ENCODE assay signal across 27 cellular contexts in the genomic region with DNA sequence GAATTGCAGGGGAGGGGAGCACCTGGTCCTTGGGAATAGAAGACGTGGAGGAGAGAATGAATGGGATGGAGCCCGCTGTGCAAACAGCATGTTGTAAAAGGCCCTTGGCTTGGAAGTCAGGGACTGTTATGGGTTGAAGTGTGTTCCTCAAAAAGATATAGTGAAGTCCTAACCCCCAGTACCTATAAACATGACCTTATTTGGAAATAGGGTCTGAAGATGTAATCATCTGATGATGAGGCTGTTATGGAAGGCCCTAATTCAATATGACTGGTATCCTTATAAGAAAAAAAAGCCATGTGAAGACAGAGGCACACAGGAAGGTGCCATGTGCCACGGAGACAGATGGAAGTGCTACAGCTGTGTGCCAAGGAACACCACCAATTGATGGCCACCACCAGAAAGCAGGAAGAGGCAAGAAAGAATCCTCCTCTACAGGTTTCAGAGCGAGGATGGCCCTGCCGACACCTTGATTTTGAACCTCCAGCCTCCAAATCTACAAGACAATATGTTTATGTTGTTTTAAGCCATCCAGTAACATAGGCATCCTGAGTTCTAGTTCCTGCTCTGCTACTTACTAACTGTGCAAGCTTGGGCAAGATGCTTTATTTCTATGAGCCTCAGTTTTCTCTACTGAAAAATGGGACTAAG. TPM values are rescaled to one million over a fixed set of nuclear protein-coding genes. Genes with fewer than 3 reads are reported as not detected.
"Had no signal": no experiment of that assay in that cellular context is flagged by ENCODE, and none has a peak within 500 bp of the region (broad histone marks: within the 10 kb centered on the region; RNA-seq: fewer than 3 reads in every experiment).

No MANE protein-coding gene starts in this region.

- H3K9me3 Mint-ChIP-seq: activated T-cell treated with anti-CD3 and anti-CD28 coated beads, Interleukin-2, amount 50 U/mL, for 72 hours; stimulated activated memory B cell treated with anti-CD40 and anti-IgM and Interleukin-4, amounts not matched to agents 10 μg/mL and 1 μg/mL and 100 μg/mL, for 72 hours had no signal

- H3K4me3 Mint-ChIP-seq: activated naive CD8-positive, alpha-beta T cell; activated T-cell treated with anti-CD3 and anti-CD28 coated beads, Interleukin-2, amount 50 U/mL, for 72 hours; mesothelial cell of epicardium; naive B cell; stimulated activated memory B cell treated with anti-CD40 and anti-IgM and Interleukin-4, amounts not matched to agents 10 μg/mL and 1 μg/mL and 100 μg/mL, for 72 hours had no signal

- H3K36me3 ChIP-seq: esophagus muscularis mucosa, heart right ventricle, pancreas, prostate gland, stomach, thyroid gland, upper lobe of left lung, vagina had no signal

- H3K27ac ChIP-seq: esophagus muscularis mucosa, foreskin keratinocyte, heart right ventricle, pancreas, prostate gland, stomach, thyroid gland, upper lobe of left lung, vagina had no signal

- H3K4me2 ChIP-seq: smooth muscle cell had no signal

- H3K4me1 Mint-ChIP-seq: naive B cell; stimulated activated memory B cell treated with anti-CD40 and anti-IgM and Interleukin-4, amounts not matched to agents 10 μg/mL and 1 μg/mL and 100 μg/mL, for 72 hours had no signal

- H3K27ac Mint-ChIP-seq: activated naive CD8-positive, alpha-beta T cell; activated T-cell treated with anti-CD3 and anti-CD28 coated beads, Interleukin-2, amount 50 U/mL, for 72 hours; mesothelial cell of epicardium; stimulated activated memory B cell treated with anti-CD40 and anti-IgM and Interleukin-4, amounts not matched to agents 10 μg/mL and 1 μg/mL and 100 μg/mL, for 72 hours had no signal

- ATAC-seq: activated T-cell treated with anti-CD3 and anti-CD28 coated beads, Interleukin-2, amount 50 U/mL, for 72 hours; foreskin keratinocyte; pancreas; stimulated activated memory B cell treated with anti-CD40 and anti-IgM and Interleukin-4, amounts not matched to agents 10 μg/mL and 1 μg/mL and 100 μg/mL, for 72 hours had no signal

- H3K4me1 ChIP-seq: foreskin keratinocyte, pancreas, prostate gland, upper lobe of left lung had no signal

- FAIRE-seq: colon, pancreas had no signal

- H3K36me3 Mint-ChIP-seq: activated naive CD8-positive, alpha-beta T cell; mesothelial cell of epicardium; naive B cell; stimulated activated memory B cell treated with anti-CD40 and anti-IgM and Interleukin-4, amounts not matched to agents 10 μg/mL and 1 μg/mL and 100 μg/mL, for 72 hours had no signal

- H3K27me3 ChIP-seq: esophagus muscularis mucosa, pancreas, thyroid gland, upper lobe of left lung, vagina had no signal

- H3K4me3 ChIP-seq: esophagus muscularis mucosa, heart right ventricle, pancreas, prostate gland, smooth muscle cell, stomach, thyroid gland, upper lobe of left lung, vagina had no signal

- DNase-seq: activated CD4-positive, alpha-beta T cell treated with anti-CD3 and anti-CD28 coated beads for 4 hours; activated CD4-positive, alpha-beta T cell treated with anti-CD3 and anti-CD28 coated beads, Interleukin-2, amount 50 U/mL, for 4 hours; activated CD4-positive, CD25-positive, alpha-beta regulatory T cell; activated naive CD4-positive, alpha-beta T cell treated with Interleukin-2 at 50 U/mL for 16 hours; activated T-cell treated with anti-CD3 and anti-CD28 coated beads for 4 hours; activated T-cell treated with anti-CD3 and anti-CD28 coated beads, Interleukin-2, amount 50 U/mL, for 72 hours; dermis blood vessel endothelial cell; effector CD4-positive, alpha-beta T cell; foreskin keratinocyte; naive B cell; pancreas; retina; stimulated activated CD4-positive, alpha-beta T cell treated with anti-CD3 and anti-CD28 coated beads, Interleukin-1b, Interleukin-23, amount 100 ng/mL, for 48 hours; stimulated activated CD4-positive, alpha-beta T cell treated with anti-CD3 and anti-CD28 coated beads, Interleukin-4, amount 100 ng/mL, for 4 hours; stimulated activated CD8-positive, alpha-beta memory T cell treated with anti-CD3 and anti-CD28 coated beads, Interleukin-4, amount 100 ng/mL, for 48 hours; upper lobe of left lung had no signal

- H3K9me3 ChIP-seq: esophagus muscularis mucosa, pancreas, prostate gland, stomach, thyroid gland, upper lobe of left lung, vagina had no signal

RNA-seq across cellular contexts. Expression of a gene that starts 51.2 kb away (rescaled TPM):
- total RNA-seq: activated T-cell treated with anti-CD3 and anti-CD28 coated beads, Interleukin-2, amount 50 U/mL, for 72 hours; foreskin keratinocyte had no signal
